In genomic region chr7:65798111-65799075, GRCh38 we compare ENCODE assay signal across 9 cellular contexts.
DNase-seq lines count a peak whose midpoint lies in the region; ATAC-seq and TF ChIP-seq lines count a peak whose summit lies in the region.
"Had no signal": no experiment of that assay in that cellular context is flagged by ENCODE, and none has a peak within 500 bp of the region (broad histone marks: within the 10 kb centered on the region; RNA-seq: fewer than 3 reads in every experiment).

No MANE protein-coding gene starts in this region.

- ATAC-seq in GM19397 (IDR thresholded peaks at IDR 0.05; ENCODE audit: unreplicated experiment) (peak; percentile 89), HG03280 (IDR thresholded peaks at IDR 0.05; ENCODE audit: unreplicated experiment) (peak; percentile 98)
- peak; percentile 90 for ATAC-seq in activated T-helper 17 cell treated with anti-CD3 and anti-CD28 coated beads, Interleukin-2, amount 50 U/mL, for 72 hours (replicated peaks)
- ATAC-seq in stimulated activated memory B cell treated with anti-CD40 and anti-IgM and Interleukin-4, amounts not matched to agents 10 μg/mL and 1 μg/mL and 100 μg/mL, for 72 hours: peak; percentile 89
- ATAC-seq: HCT116 had no signal

- H3K9me3 ChIP-seq in CD4-positive, alpha-beta memory T cell (ENCODE audit: control insufficient read depth in 1 of 2, low read length in 2 of 2): no peaks in the 10 kb centered on the region
- H3K9me3 ChIP-seq in endodermal cell (ENCODE audit: control insufficient read depth, low read length): no peaks in the 10 kb centered on the region

- intact Hi-C loops in CD4-positive, alpha-beta memory T cell (cut with micrococcal nuclease): no loop called here

- 93 to 96% methylated on average over 3 to 5 of the region's 5 CpGs for WGBS in endodermal cell (ENCODE audit: insufficient coverage in 1 of 2, insufficient read length in 1 of 2), 2 experiments

- peaks cover 7% of the 10 kb centered on the region for H3K4me1 ChIP-seq in CD4-positive, alpha-beta memory T cell (ENCODE audit: insufficient read depth, low read length)
- H3K4me1 ChIP-seq in endodermal cell (ENCODE audit: control insufficient read depth, insufficient read depth, low read length): no peaks in the 10 kb centered on the region

- no peaks in the 10 kb centered on the region for H3K27me3 Mint-ChIP-seq in CD4-positive, alpha-beta memory T cell
- H3K27me3 Mint-ChIP-seq in activated T-helper 17 cell treated with anti-CD3 and anti-CD28 coated beads, Interleukin-2, amount 50 U/mL, for 72 hours: no peaks in the 10 kb centered on the region
- no peaks in the 10 kb centered on the region for H3K27me3 Mint-ChIP-seq in stimulated activated memory B cell treated with anti-CD40 and anti-IgM and Interleukin-4, amounts not matched to agents 10 μg/mL and 1 μg/mL and 100 μg/mL, for 72 hours
- H3K27me3 Mint-ChIP-seq in endodermal cell (ENCODE audit: insufficient read depth) (no peaks in the 10 kb centered on the region), mesothelial cell of epicardium (ENCODE audit: low read depth) (no peaks in the 10 kb centered on the region)

- H3K4me3 Mint-ChIP-seq in CD4-positive, alpha-beta memory T cell: peak overlapping the region in 6 of 8 donors; percentile 5 to 50 (median 27)
- H3K4me3 Mint-ChIP-seq in activated T-helper 17 cell treated with anti-CD3 and anti-CD28 coated beads, Interleukin-2, amount 50 U/mL, for 72 hours: peak overlapping the region; percentile 45
- H3K4me3 Mint-ChIP-seq in stimulated activated memory B cell treated with anti-CD40 and anti-IgM and Interleukin-4, amounts not matched to agents 10 μg/mL and 1 μg/mL and 100 μg/mL, for 72 hours: no peak overlapping the region
- H3K4me3 Mint-ChIP-seq in endodermal cell: no peak overlapping the region
- no peak overlapping the region for H3K4me3 Mint-ChIP-seq in mesothelial cell of epicardium

- TF ChIP-seq CTCF in endodermal cell (conservative IDR thresholded peaks at IDR 0.05) (no peak), mesothelial cell of epicardium (IDR thresholded peaks at IDR 0.05; ENCODE audit: unreplicated experiment) (no peak)

- peak overlapping the region in 6 of 7 donors; percentile 1 to 90 (median 64) for H3K27ac Mint-ChIP-seq in CD4-positive, alpha-beta memory T cell
- peak overlapping the region; percentile 81 for H3K27ac Mint-ChIP-seq in activated T-helper 17 cell treated with anti-CD3 and anti-CD28 coated beads, Interleukin-2, amount 50 U/mL, for 72 hours
- no peak overlapping the region for H3K27ac Mint-ChIP-seq in stimulated activated memory B cell treated with anti-CD40 and anti-IgM and Interleukin-4, amounts not matched to agents 10 μg/mL and 1 μg/mL and 100 μg/mL, for 72 hours
- H3K27ac Mint-ChIP-seq in endodermal cell (no peak overlapping the region), mesothelial cell of epicardium (no peak overlapping the region)

- H3K36me3 ChIP-seq in CD4-positive, alpha-beta memory T cell (ENCODE audit: insufficient read depth, low read length): no peaks in the 10 kb centered on the region
- H3K36me3 ChIP-seq in endodermal cell (ENCODE audit: control insufficient read depth, insufficient read depth, low read length): no peaks in the 10 kb centered on the region

- DNase-seq in CD4-positive, alpha-beta memory T cell: peak; percentile 4 to 44 (median 19)
- DNase-seq in medulla oblongata (ENCODE audit: extremely low spot score) (no peak), endodermal cell (no peak), mesothelial cell of epicardium (ENCODE audit: low spot score in 2 of 2, unreplicated experiment in 2 of 2) (no peak)

- H3K4me1 Mint-ChIP-seq in CD4-positive, alpha-beta memory T cell: peaks cover 7 to 20% (median 9%) of the 10 kb centered on the region in 4 donors
- peaks cover 12% of the 10 kb centered on the region for H3K4me1 Mint-ChIP-seq in activated T-helper 17 cell treated with anti-CD3 and anti-CD28 coated beads, Interleukin-2, amount 50 U/mL, for 72 hours
- H3K4me1 Mint-ChIP-seq in stimulated activated memory B cell treated with anti-CD40 and anti-IgM and Interleukin-4, amounts not matched to agents 10 μg/mL and 1 μg/mL and 100 μg/mL, for 72 hours: peaks cover 8% of the 10 kb centered on the region
- H3K4me1 Mint-ChIP-seq in endodermal cell: peaks cover 9% of the 10 kb centered on the region
- peaks cover 13% of the 10 kb centered on the region for H3K4me1 Mint-ChIP-seq in mesothelial cell of epicardium

- H3K27me3 ChIP-seq in CD4-positive, alpha-beta memory T cell (ENCODE audit: insufficient read depth, low read length): no peaks in the 10 kb centered on the region
- H3K27me3 ChIP-seq in endodermal cell (ENCODE audit: control insufficient read depth, insufficient read depth, low read length, poor library complexity, severe bottlenecking): no peaks in the 10 kb centered on the region

- CTCF ChIA-PET in CD4-positive, alpha-beta memory T cell (lab: Charles Lee; ENCODE audit: partially characterized antibody): no interaction called here

- H3K36me3 Mint-ChIP-seq in CD4-positive, alpha-beta memory T cell: no peaks in the 10 kb centered on the region
- H3K36me3 Mint-ChIP-seq in activated T-helper 17 cell treated with anti-CD3 and anti-CD28 coated beads, Interleukin-2, amount 50 U/mL, for 72 hours (ENCODE audit: low read depth): no peaks in the 10 kb centered on the region
- peaks cover 12% of the 10 kb centered on the region for H3K36me3 Mint-ChIP-seq in stimulated activated memory B cell treated with anti-CD40 and anti-IgM and Interleukin-4, amounts not matched to agents 10 μg/mL and 1 μg/mL and 100 μg/mL, for 72 hours
- H3K36me3 Mint-ChIP-seq in endodermal cell (ENCODE audit: low read depth) (no peaks in the 10 kb centered on the region), mesothelial cell of epicardium (no peaks in the 10 kb centered on the region)

- no peaks in the 10 kb centered on the region for H3K9me3 Mint-ChIP-seq in CD4-positive, alpha-beta memory T cell
- H3K9me3 Mint-ChIP-seq in activated T-helper 17 cell treated with anti-CD3 and anti-CD28 coated beads, Interleukin-2, amount 50 U/mL, for 72 hours: no peaks in the 10 kb centered on the region
- no peaks in the 10 kb centered on the region for H3K9me3 Mint-ChIP-seq in stimulated activated memory B cell treated with anti-CD40 and anti-IgM and Interleukin-4, amounts not matched to agents 10 μg/mL and 1 μg/mL and 100 μg/mL, for 72 hours
- no peaks in the 10 kb centered on the region for H3K9me3 Mint-ChIP-seq in endodermal cell
- H3K9me3 Mint-ChIP-seq in mesothelial cell of epicardium: no peaks in the 10 kb centered on the region

- H3K4me3 ChIP-seq in CD4-positive, alpha-beta memory T cell (ENCODE audit: low read length in 2 of 2): no peak overlapping the region
- H3K4me3 ChIP-seq in endodermal cell (ENCODE audit: low read length): no peak overlapping the region

- H3K27ac ChIP-seq in CD4-positive, alpha-beta memory T cell (ENCODE audit: low read depth, low read length): no peak overlapping the region
- no peak overlapping the region for H3K27ac ChIP-seq in endodermal cell (ENCODE audit: low read depth, low read length)

- POLR2A ChIA-PET in CD4-positive, alpha-beta memory T cell (lab: Charles Lee; ENCODE audit: partially characterized antibody): no interaction called here

- no peak overlapping the region for H3K9ac ChIP-seq in endodermal cell (ENCODE audit: extremely low read depth, low read length, poor library complexity, severe bottlenecking)

Comparison
In these comparisons a context has a peak if more than half of its experiments do, and no peak if none do; other contexts are left out.
1. DNase-seq: peak in CD4-positive, alpha-beta memory T cell (5 of 5); none in medulla oblongata (single experiment), endodermal cell (single experiment) and mesothelial cell of epicardium (0 of 2).
2. H3K27ac Mint-ChIP-seq: peak in CD4-positive, alpha-beta memory T cell (6 of 7) and activated T-helper 17 cell treated with anti-CD3 and anti-CD28 coated beads, Interleukin-2, amount 50 U/mL, for 72 hours (single experiment); none in stimulated activated memory B cell treated with anti-CD40 and anti-IgM and Interleukin-4, amounts not matched to agents 10 μg/mL and 1 μg/mL and 100 μg/mL, for 72 hours (single experiment), endodermal cell (single experiment) and mesothelial cell of epicardium (single experiment).
3. H3K4me3 Mint-ChIP-seq: peak in CD4-positive, alpha-beta memory T cell (6 of 8) and activated T-helper 17 cell treated with anti-CD3 and anti-CD28 coated beads, Interleukin-2, amount 50 U/mL, for 72 hours (single experiment); none in stimulated activated memory B cell treated with anti-CD40 and anti-IgM and Interleukin-4, amounts not matched to agents 10 μg/mL and 1 μg/mL and 100 μg/mL, for 72 hours (single experiment), endodermal cell (single experiment) and mesothelial cell of epicardium (single experiment).
4. Peak in every context shown above with its lines, with median percentiles within 50 percentile points of each other: ATAC-seq.